15 cellular contexts compared by ENCODE assay signal in the genomic region with DNA sequence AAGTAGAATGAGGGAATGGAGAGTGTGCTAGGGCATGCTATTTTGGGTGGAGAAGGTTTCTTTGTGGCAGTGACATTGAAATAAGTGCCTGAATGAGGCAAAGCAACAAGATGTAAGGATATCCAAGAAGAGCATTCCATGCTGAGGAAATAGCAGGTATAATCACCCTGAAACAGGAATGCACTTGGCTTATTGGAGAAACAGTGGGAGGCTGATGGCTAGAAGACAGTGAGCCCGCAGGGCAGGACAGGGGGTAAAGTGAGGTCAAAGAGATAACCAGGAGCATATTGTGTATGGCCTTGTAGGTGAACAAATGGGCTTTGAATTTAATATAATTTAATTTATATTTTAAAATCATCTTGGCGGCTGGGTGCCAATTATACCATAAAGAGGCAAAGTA.
A peak's percentile ranks its signal among the peaks of the same experiment; 100 is the strongest.
DNase-seq lines count a peak whose midpoint lies in the region; ATAC-seq and TF ChIP-seq lines count a peak whose summit lies in the region.
"Had no signal": no experiment of that assay in that cellular context is flagged by ENCODE, and none has a peak within 500 bp of the region (broad histone marks: within the 10 kb centered on the region; RNA-seq: fewer than 3 reads in every experiment).

No MANE protein-coding gene starts in this region.

- H3K36me3 ChIP-seq in HEK293 (ENCODE audit: control insufficient read depth in 2 of 2, insufficient read depth in 1 of 2, low read length in 2 of 2), result no peaks in the 10 kb centered on the region
- H3K36me3 ChIP-seq in neuronal stem cell (replicated peaks in 1 of 2; ENCODE audit: control insufficient read depth in 2 of 2, insufficient read depth in 2 of 2, low read length in 2 of 2), result no peaks in the 10 kb centered on the region

- no peak for ATAC-seq in HG02973 (IDR thresholded peaks at IDR 0.05; ENCODE audit: unreplicated experiment)
- ATAC-seq: CD8-positive, alpha-beta T cell; HCT116; HepG2 had no signal

- no peak overlapping the region for H3K9ac ChIP-seq in neuronal stem cell (ENCODE audit: low read depth, low read length, poor library complexity)

- no peak overlapping the region for H3K4me3 ChIP-seq in HEK293 (ENCODE audit: low read depth, low read length)
- H3K4me3 ChIP-seq in neuronal stem cell (ENCODE audit: low read length in 2 of 2), result no peak overlapping the region

- no peak overlapping the region for H2BK5ac ChIP-seq in neuronal stem cell (ENCODE audit: low read length)

- TF ChIP-seq CTCF in HEK293 (tag by site-specific recombination; IDR thresholded peaks at IDR 0.05), result no peak

- no peak overlapping the region for H4K91ac ChIP-seq in neuronal stem cell (ENCODE audit: low read depth, low read length, poor library complexity)

- POLR2A ChIA-PET in HEK293 (lab: Yijun Ruan, JAX), result no interaction called here

- H4K8ac ChIP-seq in neuronal stem cell (ENCODE audit: low read depth, low read length), result no peak overlapping the region

- no peak overlapping the region for H3K4ac ChIP-seq in neuronal stem cell (ENCODE audit: low read length)

- no CpG with 5 or more reads among the region's 2 CpGs for WGBS in neuronal stem cell (ENCODE audit: extremely low coverage in 2 of 2, insufficient read length in 2 of 2, insufficient replicate concordance in 1 of 2), 2 donors

- DNase-seq in NCI-H69 (lab: John Stamatoyannopoulos, UW), result peak; percentile 25
- peak; percentile 28 for DNase-seq in iPS DF 4.7 (ENCODE audit: extremely low read depth, low spot score)
- no peak for DNase-seq in neuronal stem cell (ENCODE audit: low spot score)
- no peak for DNase-seq in NCI-H187 treated with DMSO at 0.1 percent for 48 hours (lab: John Stamatoyannopoulos, UW)
- DNase-seq in NCI-H510A treated with DMSO at 0.1 percent for 48 hours (lab: John Stamatoyannopoulos, UW), result no peak
- DNase-seq: CD8-positive, alpha-beta T cell; COR-L47; DMS153; DMS79 treated with DMSO at 0.1 percent for 48 hours; EL; GDM1 had no signal

- H3K18ac ChIP-seq in neuronal stem cell (ENCODE audit: low read length), result no peak overlapping the region

- H3K4me2 ChIP-seq in neuronal stem cell (ENCODE audit: insufficient read depth, low read length, poor library complexity, severe bottlenecking), result no peak overlapping the region

- H2AFZ ChIP-seq in neuronal stem cell (ENCODE audit: low read length), result no peak overlapping the region

- no peaks in the 10 kb centered on the region for H3K79me1 ChIP-seq in neuronal stem cell (ENCODE audit: low read depth, low read length)

- H2AK5ac ChIP-seq in neuronal stem cell (ENCODE audit: low read depth, low read length), result no peak overlapping the region

- CTCF ChIA-PET in HEK293 (lab: Yijun Ruan, JAX), result no interaction called here

- H3K4me1 ChIP-seq in HEK293 (ENCODE audit: control insufficient read depth, insufficient read depth, low read length) (peaks cover 24% of the 10 kb centered on the region), neuronal stem cell (ENCODE audit: control insufficient read depth in 2 of 2, insufficient read depth in 1 of 2, low read depth in 1 of 2, low read length in 2 of 2) (peaks cover 0 to 13% of the 10 kb centered on the region in 2 donors)

- H3K14ac ChIP-seq in neuronal stem cell (ENCODE audit: low read length), result no peak overlapping the region

- no peak overlapping the region for H2BK12ac ChIP-seq in neuronal stem cell (ENCODE audit: low read length)

- H3K9me3 ChIP-seq in HEK293 (ENCODE audit: control insufficient read depth, insufficient read depth, low read depth, low read length) (no peaks in the 10 kb centered on the region), neuronal stem cell (replicated peaks in 1 of 2; ENCODE audit: control insufficient read depth in 2 of 2, insufficient read depth in 1 of 2, low read depth in 1 of 2, low read length in 2 of 2) (peaks cover 0 to 2% of the 10 kb centered on the region in 2 donors)

- H3K23ac ChIP-seq in neuronal stem cell (ENCODE audit: low read depth, low read length, poor library complexity), result no peak overlapping the region

- H2BK15ac ChIP-seq in neuronal stem cell (ENCODE audit: low read length), result no peak overlapping the region

- H3K27ac ChIP-seq in HEK293 (ENCODE audit: extremely low read depth, low read depth, low read length) (no peak overlapping the region), neuronal stem cell (replicated peaks; ENCODE audit: low read length) (peak overlapping the region; percentile 52)

- no peak overlapping the region for H2BK120ac ChIP-seq in neuronal stem cell (ENCODE audit: low read depth, low read length)

- no peaks in the 10 kb centered on the region for H3K27me3 ChIP-seq in neuronal stem cell (ENCODE audit: control insufficient read depth in 3 of 3, insufficient read depth in 3 of 3, low read depth in 1 of 3, low read length in 3 of 3)

TF ChIP-seq in HEK293, 187 proteins besides CTCF, POLR2A, EP300 and RAD21:
- TF ChIP-seq ZIC2 (tag by site-specific recombination; IDR thresholded peaks at IDR 0.05), result peak; percentile 55
- TF ChIP-seq, protein P1, sequence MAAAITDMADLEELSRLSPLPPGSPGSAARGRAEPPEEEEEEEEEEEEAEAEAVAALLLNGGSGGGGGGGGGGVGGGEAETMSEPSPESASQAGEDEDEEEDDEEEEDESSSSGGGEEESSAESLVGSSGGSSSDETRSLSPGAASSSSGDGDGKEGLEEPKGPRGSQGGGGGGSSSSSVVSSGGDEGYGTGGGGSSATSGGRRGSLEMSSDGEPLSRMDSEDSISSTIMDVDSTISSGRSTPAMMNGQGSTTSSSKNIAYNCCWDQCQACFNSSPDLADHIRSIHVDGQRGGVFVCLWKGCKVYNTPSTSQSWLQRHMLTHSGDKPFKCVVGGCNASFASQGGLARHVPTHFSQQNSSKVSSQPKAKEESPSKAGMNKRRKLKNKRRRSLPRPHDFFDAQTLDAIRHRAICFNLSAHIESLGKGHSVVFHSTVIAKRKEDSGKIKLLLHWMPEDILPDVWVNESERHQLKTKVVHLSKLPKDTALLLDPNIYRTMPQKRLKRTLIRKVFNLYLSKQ (tag by site-specific recombination; IDR thresholded peaks at IDR 0.05; ENCODE audit: borderline replicate concordance), result no peak

Comparison
In these comparisons a context has a peak if more than half of its experiments do, and no peak if none do; other contexts are left out.
1. DNase-seq: peak in NCI-H69 (single experiment) and iPS DF 4.7 (single experiment); none in neuronal stem cell (single experiment), NCI-H187 treated with DMSO at 0.1 percent for 48 hours (single experiment) and NCI-H510A treated with DMSO at 0.1 percent for 48 hours (single experiment).